14 cellular contexts compared by ENCODE assay signal in the genomic region with DNA sequence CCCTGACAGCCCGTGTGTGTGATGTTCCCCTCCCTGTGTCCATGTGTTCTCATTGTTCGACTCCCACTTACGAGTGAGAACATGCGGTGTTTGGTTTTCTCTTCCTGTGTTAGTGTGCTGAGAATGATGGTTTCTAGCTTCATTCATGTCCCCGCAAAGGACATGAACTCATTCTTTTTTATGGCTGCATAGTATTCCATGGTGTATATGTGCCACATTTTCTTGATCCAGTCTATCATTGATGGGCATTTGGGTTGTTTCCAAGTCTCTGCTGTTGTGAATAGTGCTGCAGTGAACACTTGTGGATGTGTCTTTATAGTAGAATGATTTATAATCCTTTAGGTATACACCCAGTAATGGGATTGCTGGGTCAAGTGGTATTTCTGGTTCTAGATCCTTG. TPM values are rescaled to one million over a fixed set of nuclear protein-coding genes. Genes with fewer than 3 reads are reported as not detected.
DNase-seq lines count a peak whose midpoint lies in the region; ATAC-seq, FAIRE-seq and TF ChIP-seq lines count a peak whose summit lies in the region.
"Not testable (repeated sequence)": the region's sequence is repeated elsewhere in the genome, so short reads cannot be mapped to it uniquely, and the experiment has no call there.
"Had no signal": no experiment of that assay in that cellular context is flagged by ENCODE, and none has a peak within 500 bp of the region (broad histone marks: within the 10 kb centered on the region; RNA-seq: fewer than 3 reads in every experiment).

No MANE protein-coding gene starts in this region.

- H3K9me3 ChIP-seq in HEK293 (ENCODE audit: control insufficient read depth, insufficient read depth, low read depth, low read length); K562 (replicated peaks; ENCODE audit: control insufficient read depth, insufficient read depth, low read depth, low read length); endothelial cell of umbilical vein (replicated peaks; ENCODE audit: control insufficient read depth, insufficient read depth, low read length): not testable (repeated sequence)

- WGBS in K562 (ENCODE audit: insufficient coverage, low coverage, missing lambda C conversion rate), result 2% methylated on average over 5 of the region's 5 CpGs

- not testable (repeated sequence) for H3K27me3 ChIP-seq in K562 (ENCODE audit: control insufficient read depth in 2 of 2, insufficient read depth in 2 of 2, low read length in 2 of 2); endothelial cell of umbilical vein (ENCODE audit: control insufficient read depth in 2 of 2, insufficient read depth in 2 of 2, low read length in 2 of 2)

- in situ Hi-C loops in K562 (cut with MboI), result not testable (repeated sequence)

- not testable (repeated sequence) for TF ChIP-seq POLR2A in K562 (conservative IDR thresholded peaks at IDR 0.05); endothelial cell of umbilical vein (IDR thresholded peaks at IDR 0.05; ENCODE audit: low read depth, low read length)

- H3K4me3 ChIP-seq in HEK293 (ENCODE audit: low read depth, low read length); K562; endothelial cell of umbilical vein (replicated peaks in 1 of 3; ENCODE audit: insufficient read depth in 1 of 3, low read depth in 1 of 3, low read length in 3 of 3): not testable (repeated sequence)

- H3K27ac ChIP-seq in HEK293 (ENCODE audit: extremely low read depth, low read depth, low read length); K562 (ENCODE audit: extremely low read depth, low read depth, low read length); endothelial cell of umbilical vein (ENCODE audit: insufficient read depth, low read depth, low read length): not testable (repeated sequence)

- POLR2A ChIA-PET in HEK293 (lab: Yijun Ruan, JAX); K562 (lab: Yijun Ruan, JAX); endothelial cell of umbilical vein (lab: Charles Lee): not testable (repeated sequence)

- not testable (repeated sequence) for H3K9ac ChIP-seq in K562 (ENCODE audit: insufficient read depth in 1 of 2, low read depth in 2 of 2, low read length in 2 of 2); endothelial cell of umbilical vein (replicated peaks; ENCODE audit: extremely low read depth, insufficient read depth, low read length)

- H3K79me2 ChIP-seq in K562 (ENCODE audit: control insufficient read depth, insufficient read depth, low read length); endothelial cell of umbilical vein (ENCODE audit: control insufficient read depth, insufficient read depth, low read length): not testable (repeated sequence)

- not testable (repeated sequence) for H2AFZ ChIP-seq in K562 (ENCODE audit: low read depth, low read length); endothelial cell of umbilical vein (ENCODE audit: low read depth, low read length)

- FAIRE-seq in K562 (lab: Jason Lieb, UNC), result not testable (repeated sequence)
- peak; percentile 21 for FAIRE-seq in endothelial cell of umbilical vein (lab: Jason Lieb, UNC)

- H4K20me1 ChIP-seq in K562 (replicated peaks; ENCODE audit: control insufficient read depth, insufficient read depth, low read length); endothelial cell of umbilical vein (replicated peaks; ENCODE audit: control insufficient read depth, extremely low read depth, insufficient read depth, low read length): not testable (repeated sequence)

- not testable (repeated sequence) for TF ChIP-seq RAD21 in K562 (CRISPR knock-in tag; conservative IDR thresholded peaks at IDR 0.05 in 1 of 2, IDR thresholded peaks at IDR 0.05 in 1 of 2)

- not testable (repeated sequence) for DNase-seq in K562 (ENCODE audit: extremely low read depth in 1 of 4, low spot score in 3 of 4); endothelial cell of umbilical vein (ENCODE audit: low read depth, low spot score)

- TF ChIP-seq EP300 in K562 (IDR thresholded peaks at IDR 0.05; ENCODE audit: low read length), result not testable (repeated sequence)

- dilution Hi-C loops in endothelial cell of umbilical vein (cut with MboI; ENCODE audit: extremely low pct_ligation_motif_present, low sequenced_read_pairs), result not testable (repeated sequence)

- intact Hi-C loops in K562 (cut with micrococcal nuclease); endothelial cell of umbilical vein (cut with micrococcal nuclease): not testable (repeated sequence)

- not testable (repeated sequence) for ATAC-seq in K562

- H3K4me1 ChIP-seq in HEK293 (ENCODE audit: control insufficient read depth, insufficient read depth, low read length); K562 (replicated peaks in 1 of 2; ENCODE audit: control insufficient read depth in 2 of 2, insufficient read depth in 2 of 2, low read length in 2 of 2); endothelial cell of umbilical vein (ENCODE audit: control insufficient read depth, extremely low read depth, insufficient read depth, low read length): not testable (repeated sequence)

- TF ChIP-seq CTCF in HEK293 (tag by site-specific recombination; IDR thresholded peaks at IDR 0.05); K562 (IDR thresholded peaks at IDR 0.05 in 2 of 3, conservative IDR thresholded peaks at IDR 0.05 in 1 of 3; ENCODE audit: insufficient read depth in 2 of 3, low read depth in 1 of 3, low read length in 3 of 3); endothelial cell of umbilical vein (IDR thresholded peaks at IDR 0.05; ENCODE audit: extremely low read depth in 1 of 2, insufficient read depth in 1 of 2, low read depth in 1 of 2, low read length in 2 of 2): not testable (repeated sequence)

- BruUV-seq in K562 (replicated peaks; lab: Mats Ljungman, UMichigan); endothelial cell of umbilical vein (replicated peaks; lab: Mats Ljungman, UMichigan): not testable (repeated sequence)

- CTCF ChIA-PET in HEK293 (lab: Yijun Ruan, JAX), result interaction anchor here (1.0 kb wide), 1 partner anchor 13 kb away, joined by 4 read pairs; no protein-coding TSS in a partner anchor
- CTCF ChIA-PET in K562 (lab: Yijun Ruan, JAX; ENCODE audit: low intra/inter-chr PET ratio); endothelial cell of umbilical vein (lab: Charles Lee): not testable (repeated sequence)

- H3K9me1 ChIP-seq in K562 (ENCODE audit: control insufficient read depth, insufficient read depth, low read length); endothelial cell of umbilical vein (replicated peaks; ENCODE audit: control insufficient read depth, extremely low read depth, insufficient read depth, low read length): not testable (repeated sequence)

- not testable (repeated sequence) for H3K4me2 ChIP-seq in K562 (ENCODE audit: insufficient read depth, low read length); endothelial cell of umbilical vein (ENCODE audit: insufficient read depth, low read length)

- H3K36me3 ChIP-seq in HEK293 (ENCODE audit: control insufficient read depth in 2 of 2, insufficient read depth in 1 of 2, low read length in 2 of 2); K562 (ENCODE audit: control insufficient read depth, insufficient read depth, low read length); endothelial cell of umbilical vein (ENCODE audit: control insufficient read depth in 2 of 2, extremely low read depth in 1 of 2, insufficient read depth in 2 of 2, low read length in 2 of 2): not testable (repeated sequence)

TF ChIP-seq in HEK293, 187 proteins besides CTCF, POLR2A, EP300 and RAD21:
- TF ChIP-seq ZNF146 (tag by site-specific recombination; IDR thresholded peaks at IDR 0.05), result peak; percentile 59

TF ChIP-seq in K562, 482 proteins besides CTCF, POLR2A, EP300 and RAD21:
- TF ChIP-seq ZNF146 (CRISPR knock-in tag; IDR thresholded peaks at IDR 0.05; ENCODE audit: unreplicated experiment), result peak; percentile 75

RNA-seq across cellular contexts. Expression of gene HYAL4, which starts 6.4 kb away (rescaled TPM):
- not detected in 2 replicates for total RNA-seq in K562 (2011; cell fraction: chromatin; rRNA removed; ENCODE audit: low replicate concordance)
- total RNA-seq in K562 (2011; cell fraction: nucleolus; rRNA removed), result not detected in 2 replicates
- not detected in 2 replicates for total RNA-seq in K562 (2011; cell fraction: nucleoplasm; rRNA removed)
- total RNA-seq in K562 (2014; rRNA removed) (not detected in 2 replicates), K562 (2014; rRNA removed; fragmentation: Illumina TruSeq; extraction: Trizol) (not detected in 2 replicates), K562 (2015; rRNA removed; fragmentation: Illumina TruSeq; extraction: Trizol) (not detected in 2 replicates), K562 (2021) (not detected in 2 replicates), endothelial cell of umbilical vein (not detected in 2 replicates)
- polyA plus RNA-seq in K562 (2011; rRNA removed) (not detected in 2 replicates), K562 (2014; fragmentation: Illumina TruSeq; extraction: Trizol) (not detected in 2 replicates), K562 (2014; fragmentation: Nextera tagmentation; extraction: Ambion mirVana) (not detected), K562 (2014; rRNA removed) (not detected in 2 replicates), endothelial cell of umbilical vein (not detected in 2 replicates)
- not detected in 2 replicates for polyA plus RNA-seq in K562 (2011; cell fraction: cytosol; rRNA removed)
- polyA plus RNA-seq in K562 (2011; cell fraction: nucleus; rRNA removed), result not detected in 2 replicates
- not detected in 2 replicates for polyA plus RNA-seq in K562 (2012)
- polyA minus RNA-seq in K562 (2011; rRNA and poly(A)+ RNA removed), result not detected in 2 replicates
- polyA minus RNA-seq in K562 (2011; cell fraction: cytosol; rRNA and poly(A)+ RNA removed), result not detected in 2 replicates
- not detected in 2 replicates for polyA minus RNA-seq in K562 (2011; cell fraction: nucleus; rRNA and poly(A)+ RNA removed)
- polyA plus RNA-seq in endothelial cell of umbilical vein (2011; cell fraction: cytosol; rRNA removed), result not detected in 2 replicates
- polyA plus RNA-seq in endothelial cell of umbilical vein (2011; cell fraction: nucleus; rRNA removed), result not detected in 2 replicates
- polyA plus RNA-seq in endothelial cell of umbilical vein (2012), result 0.17 and 0.78 TPM in 2 replicates
- not detected in 2 replicates for polyA minus RNA-seq in endothelial cell of umbilical vein
- not detected for polyA minus RNA-seq in endothelial cell of umbilical vein (2011; cell fraction: cytosol; rRNA and poly(A)+ RNA removed)
- not detected in 2 replicates for polyA minus RNA-seq in endothelial cell of umbilical vein (2011; cell fraction: nucleus; rRNA and poly(A)+ RNA removed)
- total RNA-seq: A172; A673; B cell; Calu3; CD4-positive, alpha-beta memory T cell; CD4-positive, CD25-positive, alpha-beta regulatory T cell; CD8-positive, alpha-beta memory T cell; CD8-positive, alpha-beta T cell had no signal
- polyA plus RNA-seq: AG04450; BJ; CD14-positive monocyte; CD4-positive, alpha-beta memory T cell; CD4-positive, CD25-positive, alpha-beta regulatory T cell; CD8-positive, alpha-beta memory T cell had no signal
